10 cellular contexts compared by ENCODE assay signal in the genomic region with DNA sequence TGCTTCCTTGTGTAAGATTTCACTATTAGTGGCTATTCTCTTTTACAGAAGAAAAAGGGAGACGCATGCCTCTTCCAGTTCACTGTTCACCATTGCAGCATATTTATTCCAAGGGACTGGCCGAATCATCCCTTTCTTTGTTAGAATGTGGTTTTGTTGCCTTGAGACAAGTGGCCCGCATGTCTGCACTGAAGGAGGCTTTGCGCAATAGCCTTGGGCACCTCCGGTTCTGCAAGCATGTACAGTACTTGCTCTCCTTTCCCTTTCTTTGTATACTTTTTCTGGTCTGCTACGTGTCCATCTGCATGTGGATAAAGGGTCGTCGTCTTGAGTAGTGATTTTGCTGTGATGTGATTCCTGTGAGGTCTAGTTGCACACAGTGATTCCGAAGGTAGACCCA. TPM values are rescaled to one million over a fixed set of nuclear protein-coding genes. Genes with fewer than 3 reads are reported as not detected.
A peak's percentile ranks its signal among the peaks of the same experiment; 100 is the strongest.
DNase-seq lines count a peak whose midpoint lies in the region; ATAC-seq and TF ChIP-seq lines count a peak whose summit lies in the region.
"Had no signal": no experiment of that assay in that cellular context is flagged by ENCODE, and none has a peak within 500 bp of the region (broad histone marks: within the 10 kb centered on the region; RNA-seq: fewer than 3 reads in every experiment).

No MANE protein-coding gene starts in this region.

- H3K4me3 Mint-ChIP-seq in stimulated activated naive CD8-positive, alpha-beta T cell treated with anti-CD3 and anti-CD28 coated beads, Interleukin-15, amount 100 ng/mL, for 72 hours: no peak overlapping the region

- H3K27me3 ChIP-seq in iPS-18a (ENCODE audit: control insufficient read depth, insufficient read depth, low read length) (no peaks in the 10 kb centered on the region), thoracic aorta (replicated peaks; ENCODE audit: insufficient read depth) (no peaks in the 10 kb centered on the region)

- H3K4me3 ChIP-seq in iPS-18a (ENCODE audit: low read length): no peak overlapping the region
- H3K4me3 ChIP-seq in thoracic aorta: no peak overlapping the region

- H3K4me1 ChIP-seq in iPS-18a (ENCODE audit: control insufficient read depth, low read depth, low read length) (peaks cover 26% of the 10 kb centered on the region), thoracic aorta (ENCODE audit: control insufficient read depth in 1 of 2, low read depth in 2 of 2) (peaks cover 42 to 82% of the 10 kb centered on the region in 2 donors)

- no peak for TF ChIP-seq CTCF in thoracic aorta (IDR thresholded peaks at IDR 0.05)

- peak overlapping the region; percentile 23 for H3K9ac ChIP-seq in iPS-18a (ENCODE audit: low read length)

- H3K36me3 ChIP-seq in iPS-18a (ENCODE audit: control insufficient read depth, low read depth, low read length) (no peaks in the 10 kb centered on the region), thoracic aorta (no peaks in the 10 kb centered on the region)

- no peak overlapping the region for H3K27ac Mint-ChIP-seq in stimulated activated naive CD8-positive, alpha-beta T cell treated with anti-CD3 and anti-CD28 coated beads, Interleukin-15, amount 100 ng/mL, for 72 hours

- H3K27ac ChIP-seq in iPS-18a (ENCODE audit: low read length) (no peak overlapping the region), thoracic aorta (peak overlapping the region; percentile 31 to 81)

- H3K27me3 Mint-ChIP-seq in stimulated activated naive CD8-positive, alpha-beta T cell treated with anti-CD3 and anti-CD28 coated beads, Interleukin-15, amount 100 ng/mL, for 72 hours: no peaks in the 10 kb centered on the region

- H3K9me3 ChIP-seq in iPS-18a (ENCODE audit: control insufficient read depth, low read depth, low read length) (no peaks in the 10 kb centered on the region), thoracic aorta (no peaks in the 10 kb centered on the region)

- ATAC-seq in thoracic aorta (ENCODE audit: insufficient number of reproducible peaks, low FRiP score, low read depth): no peak
- ATAC-seq in stimulated activated naive CD8-positive, alpha-beta T cell treated with anti-CD3 and anti-CD28 coated beads, Interleukin-15, amount 100 ng/mL, for 72 hours: no peak
- no peak for ATAC-seq in HG03439 (IDR thresholded peaks at IDR 0.05; ENCODE audit: unreplicated experiment)

- peaks cover 63% of the 10 kb centered on the region for H3K4me1 Mint-ChIP-seq in stimulated activated naive CD8-positive, alpha-beta T cell treated with anti-CD3 and anti-CD28 coated beads, Interleukin-15, amount 100 ng/mL, for 72 hours

- no peaks in the 10 kb centered on the region for H3K9me3 Mint-ChIP-seq in stimulated activated naive CD8-positive, alpha-beta T cell treated with anti-CD3 and anti-CD28 coated beads, Interleukin-15, amount 100 ng/mL, for 72 hours

- DNase-seq in HT-29 (ENCODE audit: low spot score) (peak; percentile 28), UCSD-AML1 (lab: John Stamatoyannopoulos, UW; ENCODE audit: unreplicated experiment) (peak; percentile 40), thoracic aorta (ENCODE audit: low spot score) (no peak), RPMI8226 (no peak), NCI-H510A (lab: John Stamatoyannopoulos, UW) (no peak)
- no peak for DNase-seq in stimulated activated naive CD8-positive, alpha-beta T cell treated with anti-CD3 and anti-CD28 coated beads, Interleukin-15, amount 100 ng/mL, for 72 hours
- DNase-seq: effector CD4-positive, alpha-beta T cell; stimulated activated CD4-positive, alpha-beta T cell treated with anti-CD3 and anti-CD28 coated beads, Interleukin-12 subunit alpha, Interleukin-12 subunit beta, amount 100 ng/mL, for 4 hours had no signal

RNA-seq across cellular contexts. Expression of a gene that starts 43.0 kb away (rescaled TPM):
- 225 and 241 TPM in 2 replicates for total RNA-seq in HT-29 (2014; rRNA removed; shearing (Covaris generic))
- 100 to 1,000 TPM in 1 of 2 donors, 10 to 100 TPM in 1; 96.9 to 139 TPM for total RNA-seq in thoracic aorta

Comparison
In these comparisons a context has a peak if more than half of its experiments do, and no peak if none do; other contexts are left out.
1. DNase-seq: peak in HT-29 (single experiment) and UCSD-AML1 (single experiment); none in thoracic aorta (single experiment), RPMI8226 (single experiment), stimulated activated naive CD8-positive, alpha-beta T cell treated with anti-CD3 and anti-CD28 coated beads, Interleukin-15, amount 100 ng/mL, for 72 hours (0 of 2) and NCI-H510A (single experiment).